ENCODE assay signal across 8 cellular contexts in the genomic region with DNA sequence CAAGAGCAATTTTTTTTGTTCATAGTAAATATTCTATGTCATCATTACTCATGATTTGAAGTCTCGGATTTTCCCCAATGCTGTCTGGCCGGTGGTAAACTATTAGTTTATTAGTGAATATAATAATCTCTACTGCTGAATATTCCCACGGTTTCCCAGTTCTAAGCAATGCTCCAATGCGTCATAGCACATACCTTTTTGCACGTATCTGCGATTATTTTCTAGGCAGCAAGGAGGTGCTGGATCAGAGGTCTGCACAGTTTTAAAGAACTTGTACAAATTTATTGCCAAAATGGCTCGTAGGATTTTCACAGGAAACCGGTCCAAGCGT. TPM values are rescaled to one million over a fixed set of nuclear protein-coding genes. Genes with fewer than 3 reads are reported as not detected.
A peak's percentile ranks its signal among the peaks of the same experiment; 100 is the strongest.
DNase-seq lines count a peak whose midpoint lies in the region; ATAC-seq, FAIRE-seq and TF ChIP-seq lines count a peak whose summit lies in the region.

No MANE protein-coding gene starts in this region.

- peak overlapping the region; percentile 97 for H3K4me2 ChIP-seq in GM12878 (ENCODE audit: control insufficient read depth, insufficient read depth)

- no peaks in the 10 kb centered on the region; the same call in 1 of the 2 replicates for H3K79me2 ChIP-seq in GM12878 (ENCODE audit: control insufficient read depth, insufficient read depth, low read length)

- no peaks in the 10 kb centered on the region for H3K27me3 Mint-ChIP-seq in MCF 10A (ENCODE audit: insufficient read depth, unreplicated experiment)

- peak; percentile 44 for FAIRE-seq in GM12878 (lab: Jason Lieb, UNC)

- H3K4me3 ChIP-seq in breast epithelium (peak overlapping the region in 2 of 3 donors; percentile 54 to 66), GM12878 (peak overlapping the region; percentile 69), thymus (ENCODE audit: low read length) (peak overlapping the region; percentile 63), SJCRH30 (no peak overlapping the region)

- H4K20me1 ChIP-seq in GM12878 (ENCODE audit: control insufficient read depth, insufficient read depth): no peaks in the 10 kb centered on the region

- in situ Hi-C loops in GM12878 (cut with MboI): no loop called here

- TF ChIP-seq POLR2A in breast epithelium (IDR thresholded peaks at IDR 0.05) (no peak), GM12878 (IDR thresholded peaks at IDR 0.05; ENCODE audit: low read depth, low read length) (no peak)

- TF ChIP-seq EP300 in GM12878 (IDR thresholded peaks at IDR 0.05; ENCODE audit: borderline replicate concordance in 1 of 2, control insufficient read depth in 1 of 2, low read depth in 2 of 2, low read length in 2 of 2): no peak

- H3K36me3 ChIP-seq in breast epithelium (no peaks in the 10 kb centered on the region), GM12878 (ENCODE audit: control insufficient read depth in 2 of 2, insufficient read depth in 2 of 2, low read length in 1 of 2) (no peaks in the 10 kb centered on the region), thymus (ENCODE audit: control insufficient read depth, insufficient read depth) (no peaks in the 10 kb centered on the region), SJCRH30 (no peaks in the 10 kb centered on the region)

- peak overlapping the region; percentile 67 for H2AFZ ChIP-seq in GM12878 (ENCODE audit: control insufficient read depth, low read depth, low read length)

- H3K9me3 ChIP-seq in breast epithelium: no peaks in the 10 kb centered on the region
- no peaks in the 10 kb centered on the region for H3K9me3 ChIP-seq in GM12878 (replicated peaks; ENCODE audit: control insufficient read depth, insufficient read depth, low read length)
- H3K9me3 ChIP-seq in thymus (ENCODE audit: control insufficient read depth): no peaks in the 10 kb centered on the region
- peaks cover 3% of the 10 kb centered on the region; the same call in 1 of the 2 replicates for H3K9me3 ChIP-seq in SJCRH30 (replicated peaks)

- 1% methylated on average over 9 of the region's 9 CpGs for WGBS in GM12878 (ENCODE audit: insufficient coverage, insufficient replicate concordance, low lambda C conversion rate, missing lambda C conversion rate)
- WGBS in thymus: 12% methylated on average over 9 of the region's 9 CpGs

- no peaks in the 10 kb centered on the region for H3K36me3 Mint-ChIP-seq in MCF 10A (ENCODE audit: insufficient read depth, unreplicated experiment)

- no peaks in the 10 kb centered on the region for H3K4me1 Mint-ChIP-seq in MCF 10A (ENCODE audit: insufficient read depth, unreplicated experiment)

- TF ChIP-seq CTCF in breast epithelium (IDR thresholded peaks at IDR 0.05): peak in 1 of 3 donors; percentile 11
- no peak for TF ChIP-seq CTCF in MCF 10A (IDR thresholded peaks at IDR 0.05; ENCODE audit: unreplicated experiment)
- TF ChIP-seq CTCF in GM12878 (IDR thresholded peaks at IDR 0.05 in 2 of 3, conservative IDR thresholded peaks at IDR 0.05 in 1 of 3; ENCODE audit: control insufficient read depth in 2 of 3, extremely low read depth in 1 of 3, insufficient read depth in 1 of 3, low read depth in 3 of 3, low read length in 3 of 3): peak in 1 of 3 experiments; percentile 19; a peak in 1 of 6 replicates

- H3K27me3 ChIP-seq in breast epithelium (no peaks in the 10 kb centered on the region), GM12878 (replicated peaks in 1 of 2; ENCODE audit: control insufficient read depth in 2 of 2, insufficient read depth in 2 of 2, low read length in 1 of 2) (no peaks in the 10 kb centered on the region), thymus (ENCODE audit: control insufficient read depth, insufficient read depth) (no peaks in the 10 kb centered on the region), SJCRH30 (no peaks in the 10 kb centered on the region)

- CTCF ChIA-PET in MCF 10A (lab: Yijun Ruan, JAX) (interaction anchor here (1.1 kb wide), 1 partner anchor 70 kb away, joined by 3 read pairs; no protein-coding TSS in a partner anchor), GM12878 (lab: Yijun Ruan, JAX) (interaction anchor here (1.0 to 7.7 kb wide), 8 partner anchors 27 to 69 kb away, joined by 3 to 70 read pairs (median 19); no protein-coding TSS in a partner anchor)

- no peaks in the 10 kb centered on the region for H3K9me3 Mint-ChIP-seq in MCF 10A (ENCODE audit: unreplicated experiment)

- intact Hi-C loops in breast epithelium (cut with DNase I; ENCODE audit: low total_unique reads): no loop called here
- intact Hi-C loops in MCF 10A (cut with micrococcal nuclease): no loop called here
- intact Hi-C loops in GM12878 (cut with micrococcal nuclease; ENCODE audit: unreplicated experiment): loop anchor here (2.0 kb wide), 1 partner anchor 62 kb away; no protein-coding TSS in a partner anchor
- intact Hi-C loops in left colon (cut with DNase I, micrococcal nuclease): no loop called here

- RAD21 ChIA-PET in GM12878 (lab: Charles Lee; ENCODE audit: unreplicated experiment): interaction anchor here (1.0 to 4.6 kb wide), 9 partner anchors 19 to 73 kb away, joined by 3 to 34 read pairs (median 7); no protein-coding TSS in a partner anchor

- SMC1A ChIA-PET in GM12878 (lab: Charles Lee; ENCODE audit: uncharacterized antibody, unreplicated experiment): interaction anchor here (1.0 to 7.3 kb wide), 6 partner anchors 29 to 69 kb away, joined by 3 to 80 read pairs (median 30); no protein-coding TSS in a partner anchor

- BruUV-seq in MCF 10A (replicated peaks; lab: Mats Ljungman, UMichigan) (no TSS peak), GM12878 (replicated peaks; lab: Mats Ljungman, UMichigan) (no TSS peak)

- H3K27ac Mint-ChIP-seq in MCF 10A (ENCODE audit: low read depth, unreplicated experiment): no peak overlapping the region

- no peak overlapping the region for H3K4me3 Mint-ChIP-seq in MCF 10A (ENCODE audit: unreplicated experiment)

- H3K27ac ChIP-seq in breast epithelium (peak overlapping the region; percentile 35 to 45), GM12878 (ENCODE audit: control insufficient read depth, insufficient read depth) (peak overlapping the region; percentile 66), thymus (ENCODE audit: low read depth) (peak overlapping the region; percentile 85), SJCRH30 (no peak overlapping the region)

- ATAC-seq in GM12878 (no peak), left colon (peak; percentile 15)

- H3K4me1 ChIP-seq in breast epithelium (no peaks in the 10 kb centered on the region), GM12878 (ENCODE audit: control insufficient read depth, insufficient read depth, low read length) (peaks cover 33% of the 10 kb centered on the region), thymus (ENCODE audit: control insufficient read depth, insufficient read depth, low read length) (peaks cover 44% of the 10 kb centered on the region), SJCRH30 (no peaks in the 10 kb centered on the region)

- POLR2A ChIA-PET in MCF 10A (lab: Yijun Ruan, JAX) (no interaction called here), GM12878 (lab: Charles Lee) (interaction anchor here (0.7 to 7.3 kb wide), 5 partner anchors 21 to 70 kb away, joined by 3 to 81 read pairs (median 8); no protein-coding TSS in a partner anchor)

- peak overlapping the region; percentile 61 for H3K9ac ChIP-seq in GM12878 (ENCODE audit: control insufficient read depth, insufficient read depth, low read length)

- no peak for DNase-seq in breast epithelium (ENCODE audit: low spot score in 2 of 2)
- no peak for DNase-seq in MCF 10A (ENCODE audit: unreplicated experiment)
- DNase-seq in GM12878 (ENCODE audit: low read depth, low spot score): no peak
- no peak for DNase-seq in left colon
- no peak for DNase-seq in SJCRH30
- no peak for DNase-seq in cerebellar nuclear complex (lab: John Stamatoyannopoulos, UW)
- no peak for DNase-seq in occipital lobe (lab: John Stamatoyannopoulos, UW)

- no peak for TF ChIP-seq RAD21 in GM12878 (IDR thresholded peaks at IDR 0.05; ENCODE audit: insufficient read depth, low read depth, low read length)

TF ChIP-seq in GM12878, 131 proteins besides CTCF, POLR2A, EP300 and RAD21 (continues in another document):
- TF ChIP-seq, protein P1, sequence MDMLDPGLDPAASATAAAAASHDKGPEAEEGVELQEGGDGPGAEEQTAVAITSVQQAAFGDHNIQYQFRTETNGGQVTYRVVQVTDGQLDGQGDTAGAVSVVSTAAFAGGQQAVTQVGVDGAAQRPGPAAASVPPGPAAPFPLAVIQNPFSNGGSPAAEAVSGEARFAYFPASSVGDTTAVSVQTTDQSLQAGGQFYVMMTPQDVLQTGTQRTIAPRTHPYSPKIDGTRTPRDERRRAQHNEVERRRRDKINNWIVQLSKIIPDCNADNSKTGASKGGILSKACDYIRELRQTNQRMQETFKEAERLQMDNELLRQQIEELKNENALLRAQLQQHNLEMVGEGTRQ (IDR thresholded peaks at IDR 0.05; ENCODE audit: borderline replicate concordance, low read depth, low read length): no peak
- TF ChIP-seq MEF2A (IDR thresholded peaks at IDR 0.05; ENCODE audit: insufficient read depth, low read depth, low read length): no peak

RNA-seq across cellular contexts. Expression of a gene that starts 43.9 kb away (rescaled TPM):
- total RNA-seq in breast epithelium (1 to 10 TPM; 2.1 to 8.0 (median 6.6) TPM), MCF 10A (2022) (0.29 and 0.42 TPM in 2 replicates), GM12878 (2014; rRNA removed) (19.6 and 21.6 TPM in 2 replicates), GM12878 (2014; rRNA removed; fragmentation: Illumina TruSeq; extraction: Trizol) (23.3 and 24.0 TPM in 2 replicates), GM12878 (2021) (60.2 and 63.5 TPM in 2 replicates), left colon (1 to 10 TPM; 3.0 to 6.0 TPM), occipital lobe (not detected)
- 344 and 364 TPM in 2 replicates for total RNA-seq in GM12878 (2013; cell fraction: nucleolus; rRNA removed)
- 26.0 TPM for polyA plus RNA-seq in GM12878 (2011; ENCODE audit: low read depth)
- polyA plus RNA-seq in GM12878 (2011; rRNA removed) (20.5 and 34.6 TPM in 2 replicates), GM12878 (2014; fragmentation: Illumina TruSeq; extraction: Trizol) (44.1 and 59.3 TPM in 2 replicates), GM12878 (2014; fragmentation: Nextera tagmentation; extraction: Ambion mirVana) (10 to 100 TPM in 1 of 2 experiments, 1 to 10 TPM in 1; 10.0 to 13.2 TPM), GM12878 (2014; rRNA removed) (29.0 and 37.6 TPM in 2 replicates), GM12878 (2016; fragmentation: Nextera tagmentation; extraction: Ambion mirVana) (10 to 100 TPM; 22.7 to 23.2 TPM), thymus (247 TPM)
- 27.6 and 32.9 TPM in 2 replicates for polyA plus RNA-seq in GM12878 (2011; cell fraction: cytosol; rRNA removed)
- polyA plus RNA-seq in GM12878 (2011; cell fraction: nucleus; rRNA removed): 62.1 and 64.0 TPM in 2 replicates
- 52.2 and 55.4 TPM in 2 replicates for polyA plus RNA-seq in GM12878 (2012)
- 52.8 and 74.5 TPM in 2 replicates for polyA minus RNA-seq in GM12878 (2011; rRNA and poly(A)+ RNA removed)
- 25.0 and 25.4 TPM in 2 replicates for polyA minus RNA-seq in GM12878 (2011; cell fraction: cytosol; rRNA and poly(A)+ RNA removed)
- polyA minus RNA-seq in GM12878 (2011; cell fraction: nucleus; rRNA and poly(A)+ RNA removed): 60.7 and 103 TPM in 2 replicates
- 1.8 and 2.4 TPM in 2 replicates for total RNA-seq in SJCRH30 (2014; rRNA removed; shearing (Covaris generic))
